Comparison of ENCODE assay signal across 1 cellular context in genomic region chr7:27300401-27300800, GRCh38.
TF ChIP-seq lines count a peak whose summit lies in the region.

No MANE protein-coding gene starts in this region.

TF ChIP-seq in WTC11, 78 proteins besides CTCF, POLR2A, EP300 and RAD21 (continued from another document):
- no peak for TF ChIP-seq ARID4B (CRISPR knock-in tag; IDR thresholded peaks at IDR 0.05; ENCODE audit: borderline replicate concordance)
- TF ChIP-seq FOXP4 (CRISPR knock-in tag; IDR thresholded peaks at IDR 0.05) = no peak
- no peak for TF ChIP-seq ZNF423 (CRISPR knock-in tag; IDR thresholded peaks at IDR 0.05)
- no peak for TF ChIP-seq USF2 (CRISPR knock-in tag; IDR thresholded peaks at IDR 0.05)
- TF ChIP-seq NFYB (CRISPR knock-in tag; conservative IDR thresholded peaks at IDR 0.05; ENCODE audit: low read depth) = no peak
- TF ChIP-seq NR3C1 (CRISPR knock-in tag; conservative IDR thresholded peaks at IDR 0.05; ENCODE audit: low read depth) = no peak
